Comparison of ENCODE assay signal across 32 cellular contexts in the genomic region with DNA sequence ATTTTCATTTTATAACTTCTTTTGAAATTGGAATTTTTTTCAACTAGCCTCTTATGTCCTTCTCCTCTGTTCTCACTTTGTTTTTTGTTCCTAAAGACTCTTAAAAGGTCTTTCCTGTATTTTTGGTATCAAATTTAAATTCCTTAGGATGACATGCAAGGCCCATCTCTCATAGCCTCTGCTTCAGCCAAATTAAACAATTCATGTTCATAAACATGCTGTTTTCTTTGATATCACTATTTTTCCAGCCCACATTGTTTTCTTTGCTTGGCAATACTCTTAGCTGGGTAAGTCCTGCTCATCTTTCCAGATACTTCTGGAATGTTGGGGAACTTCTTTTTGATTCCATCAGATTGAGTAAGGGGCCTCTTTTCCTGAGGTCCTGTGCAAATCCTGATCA. TPM values are rescaled to one million over a fixed set of nuclear protein-coding genes. Genes with fewer than 3 reads are reported as not detected.
"Had no signal": no experiment of that assay in that cellular context is flagged by ENCODE, and none has a peak within 500 bp of the region (broad histone marks: within the 10 kb centered on the region; RNA-seq: fewer than 3 reads in every experiment).

No MANE protein-coding gene starts in this region.

- ATAC-seq: heart right ventricle; left cardiac atrium; left lung; mucosa of descending colon; natural killer cell treated with Interleukin-12 subunit alpha and Interleukin-12 subunit beta and Interleukin-15 and Interleukin-18, amount 100 ng/mL, for 72 hours; right lobe of liver; stimulated activated naive CD8-positive, alpha-beta T cell treated with anti-CD3 and anti-CD28 coated beads, Interleukin-15, amount 100 ng/mL, for 72 hours; upper lobe of right lung had no signal

- H3K27ac Mint-ChIP-seq: dendritic cell treated with granulocyte-macrophage colony-stimulating factor and Interleukin-4, amounts not matched to agents 40 ng/mL and 50 ng/mL, for 4 days; endodermal cell; mesothelial cell of epicardium; naive B cell; natural killer cell treated with Interleukin-12 subunit alpha and Interleukin-12 subunit beta and Interleukin-15 and Interleukin-18, amount 100 ng/mL, for 72 hours; progenitor cell of endocrine pancreas; stimulated activated naive CD8-positive, alpha-beta T cell treated with anti-CD3 and anti-CD28 coated beads, Interleukin-15, amount 100 ng/mL, for 72 hours had no signal

- H3K4me3 Mint-ChIP-seq: dendritic cell treated with granulocyte-macrophage colony-stimulating factor and Interleukin-4, amounts not matched to agents 40 ng/mL and 50 ng/mL, for 4 days; endodermal cell; mesothelial cell of epicardium; naive B cell; natural killer cell treated with Interleukin-12 subunit alpha and Interleukin-12 subunit beta and Interleukin-15 and Interleukin-18, amount 100 ng/mL, for 72 hours; neural crest cell; stimulated activated naive CD8-positive, alpha-beta T cell treated with anti-CD3 and anti-CD28 coated beads, Interleukin-15, amount 100 ng/mL, for 72 hours had no signal

- H3K9me3 ChIP-seq: colonic mucosa, esophagus muscularis mucosa, left lung, mucosa of descending colon, neutrophil, right lobe of liver, spleen, suprapubic skin, transverse colon, upper lobe of right lung, uterus had no signal

- H3K27me3 Mint-ChIP-seq: dendritic cell treated with granulocyte-macrophage colony-stimulating factor and Interleukin-4, amounts not matched to agents 40 ng/mL and 50 ng/mL, for 4 days; naive B cell; natural killer cell treated with Interleukin-12 subunit alpha and Interleukin-12 subunit beta and Interleukin-15 and Interleukin-18, amount 100 ng/mL, for 72 hours; progenitor cell of endocrine pancreas; stimulated activated naive CD8-positive, alpha-beta T cell treated with anti-CD3 and anti-CD28 coated beads, Interleukin-15, amount 100 ng/mL, for 72 hours had no signal

- H3K4me1 Mint-ChIP-seq: mesothelial cell of epicardium; naive B cell; stimulated activated naive CD8-positive, alpha-beta T cell treated with anti-CD3 and anti-CD28 coated beads, Interleukin-15, amount 100 ng/mL, for 72 hours had no signal

- FAIRE-seq: islet of Langerhans had no signal

- DNase-seq: colonic mucosa; effector CD8-positive, alpha-beta T cell; endodermal cell; foreskin melanocyte; glutamatergic neuron; heart right ventricle; hippocampal formation; left cardiac atrium; left lung; mesenchymal stem cell; mucosa of descending colon; naive B cell; right lobe of liver; spleen; stimulated activated naive CD4-positive, alpha-beta T cell; stimulated activated naive CD8-positive, alpha-beta T cell treated with anti-CD3 and anti-CD28 coated beads, Interleukin-15, amount 100 ng/mL, for 72 hours; transverse colon; upper lobe of right lung; uterus had no signal

RNA-seq across cellular contexts. Expression of gene GPR88, which starts 55.8 kb away (rescaled TPM):
- total RNA-seq: endodermal cell, epithelial cell of proximal tubule, kidney epithelial cell, lower leg skin, lung microvascular endothelial cell, mesothelial cell of epicardium, neural crest cell, progenitor cell of endocrine pancreas, suprapubic skin, upper lobe of right lung had no signal
